ENCODE assay signal across 18 cellular contexts in the genomic region with DNA sequence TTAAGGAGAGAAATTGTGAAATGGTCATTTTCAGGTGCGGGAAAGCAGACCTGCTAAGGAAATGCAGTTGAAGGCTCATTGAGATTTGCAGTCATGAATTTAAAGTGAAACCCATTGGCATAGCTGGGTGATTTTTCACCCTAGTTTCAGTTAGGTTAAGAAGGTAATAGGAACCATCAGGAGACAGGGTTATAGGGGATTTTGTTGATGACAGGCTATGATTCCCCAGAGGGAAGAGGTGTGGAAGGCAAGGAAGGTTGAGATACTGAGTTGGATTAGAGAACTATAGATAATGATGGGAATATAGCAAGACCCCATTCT. TPM values are rescaled to one million over a fixed set of nuclear protein-coding genes. Genes with fewer than 3 reads are reported as not detected.
A peak's percentile ranks its signal among the peaks of the same experiment; 100 is the strongest.
DNase-seq lines count a peak whose midpoint lies in the region; ATAC-seq and TF ChIP-seq lines count a peak whose summit lies in the region.
"Had no signal": no experiment of that assay in that cellular context is flagged by ENCODE, and none has a peak within 500 bp of the region (broad histone marks: within the 10 kb centered on the region; RNA-seq: fewer than 3 reads in every experiment).

No MANE protein-coding gene starts in this region.

- H3K4me3 Mint-ChIP-seq in activated CD4-positive, alpha-beta T cell treated with anti-CD3 and anti-CD28 coated beads, Interleukin-2, amount 10 ng/mL, durations not matched to agents 24 days and 14 days: no peak overlapping the region
- H3K4me3 Mint-ChIP-seq in activated CD4-positive, alpha-beta T cell treated with anti-CD3 and anti-CD28 coated beads, Interleukin-2, amount 10 ng/mL, durations not matched to agents 7 days and 5 days: no peak overlapping the region
- no peak overlapping the region for H3K4me3 Mint-ChIP-seq in T-cell
- H3K4me3 Mint-ChIP-seq: CD4-positive, CD25-positive, alpha-beta regulatory T cell had no signal

- POLR2A ChIA-PET in activated CD4-positive, alpha-beta T cell treated with anti-CD3 and anti-CD28 coated beads, Interleukin-2, amount 10 ng/mL, durations not matched to agents 7 days and 5 days (lab: Charles Lee): no interaction called here
- POLR2A ChIA-PET in T-cell (lab: Charles Lee): no interaction called here

- no peak overlapping the region for H3K27ac Mint-ChIP-seq in activated CD4-positive, alpha-beta T cell treated with anti-CD3 and anti-CD28 coated beads, Interleukin-2, amount 10 ng/mL, durations not matched to agents 24 days and 14 days
- H3K27ac Mint-ChIP-seq in activated CD4-positive, alpha-beta T cell treated with anti-CD3 and anti-CD28 coated beads, Interleukin-2, amount 10 ng/mL, durations not matched to agents 7 days and 5 days: no peak overlapping the region
- no peak overlapping the region for H3K27ac Mint-ChIP-seq in T-cell

- DNase-seq in activated CD4-positive, alpha-beta T cell treated with anti-CD3 and anti-CD28 coated beads, Interleukin-2, amount 10 ng/mL, durations not matched to agents 24 days and 14 days: peak; percentile 41
- DNase-seq in activated CD4-positive, alpha-beta T cell treated with anti-CD3 and anti-CD28 coated beads, Interleukin-2, amount 10 ng/mL, durations not matched to agents 7 days and 5 days: no peak
- no peak for DNase-seq in T-cell
- DNase-seq: BE2C, COR-L47, H7, NCI-H1417, NCI-H187, NCI-H2227 treated with DMSO at 0.1 percent for 48 hours, NCI-H510A treated with DMSO at 0.1 percent for 48 hours, NCI-H774, SJCRH30 had no signal

- no peak for TF ChIP-seq CTCF in OCI-LY3 (IDR thresholded peaks at IDR 0.05; ENCODE audit: low read depth, low read length)
- TF ChIP-seq CTCF in parathyroid adenoma (IDR thresholded peaks at IDR 0.05): no peak

- no peaks in the 10 kb centered on the region for H3K9me3 ChIP-seq in OCI-LY3 (ENCODE audit: insufficient read depth, low read length)
- no peaks in the 10 kb centered on the region for H3K9me3 ChIP-seq in parathyroid adenoma (ENCODE audit: control insufficient read depth, low read length)
- H3K9me3 ChIP-seq: BE2C, SJCRH30 had no signal

- H3K4me2 ChIP-seq in OCI-LY3 (ENCODE audit: low read length): peak overlapping the region; percentile 8; the same call in 1 of the 2 replicates
- no peak overlapping the region for H3K4me2 ChIP-seq in parathyroid adenoma (ENCODE audit: low read length)

- no peaks in the 10 kb centered on the region for H3K9me3 Mint-ChIP-seq in activated CD4-positive, alpha-beta T cell treated with anti-CD3 and anti-CD28 coated beads, Interleukin-2, amount 10 ng/mL, durations not matched to agents 24 days and 14 days
- no peaks in the 10 kb centered on the region for H3K9me3 Mint-ChIP-seq in activated CD4-positive, alpha-beta T cell treated with anti-CD3 and anti-CD28 coated beads, Interleukin-2, amount 10 ng/mL, durations not matched to agents 7 days and 5 days
- no peaks in the 10 kb centered on the region for H3K9me3 Mint-ChIP-seq in T-cell
- H3K9me3 Mint-ChIP-seq: CD4-positive, CD25-positive, alpha-beta regulatory T cell had no signal

- no peak overlapping the region for H3K4me3 ChIP-seq in OCI-LY3 (ENCODE audit: low read length)
- H3K4me3 ChIP-seq in parathyroid adenoma (ENCODE audit: low read depth, low read length): no peak overlapping the region
- H3K4me3 ChIP-seq: K562, SJCRH30 had no signal

- H3K4me1 ChIP-seq in OCI-LY3 (ENCODE audit: low read length) (peaks cover 41% of the 10 kb centered on the region), parathyroid adenoma (peaks cover 12% of the 10 kb centered on the region)
- H3K4me1 ChIP-seq: SJCRH30 had no signal

- CTCF ChIA-PET in activated CD4-positive, alpha-beta T cell treated with anti-CD3 and anti-CD28 coated beads, Interleukin-2, amount 10 ng/mL, durations not matched to agents 7 days and 5 days (lab: Charles Lee): no interaction called here
- CTCF ChIA-PET in T-cell (lab: Charles Lee): no interaction called here

- H3K79me2 ChIP-seq in OCI-LY3 (ENCODE audit: low read length) (peaks cover 34% of the 10 kb centered on the region), parathyroid adenoma (no peaks in the 10 kb centered on the region)

- H3K27ac ChIP-seq in OCI-LY3 (ENCODE audit: low read length) (peak overlapping the region; percentile 61), parathyroid adenoma (peak overlapping the region; percentile 64)
- H3K27ac ChIP-seq: SJCRH30 had no signal

- peaks cover 11% of the 10 kb centered on the region for H3K4me1 Mint-ChIP-seq in activated CD4-positive, alpha-beta T cell treated with anti-CD3 and anti-CD28 coated beads, Interleukin-2, amount 10 ng/mL, durations not matched to agents 24 days and 14 days
- H3K4me1 Mint-ChIP-seq in activated CD4-positive, alpha-beta T cell treated with anti-CD3 and anti-CD28 coated beads, Interleukin-2, amount 10 ng/mL, durations not matched to agents 7 days and 5 days: peaks cover 17% of the 10 kb centered on the region
- no peaks in the 10 kb centered on the region for H3K4me1 Mint-ChIP-seq in T-cell

- ATAC-seq in GM18907 (IDR thresholded peaks at IDR 0.05; ENCODE audit: unreplicated experiment): peak; percentile 48
- ATAC-seq in T-cell (replicated peaks in 1 of 4): no peak
- no peak for ATAC-seq in GM18867 (IDR thresholded peaks at IDR 0.05; ENCODE audit: unreplicated experiment)
- ATAC-seq: K562 had no signal

- intact Hi-C loops in activated CD4-positive, alpha-beta T cell treated with anti-CD3 and anti-CD28 coated beads, Interleukin-2, amount 10 ng/mL, durations not matched to agents 24 days and 14 days (cut with micrococcal nuclease): loop anchor here (5.0 kb wide), 2 partner anchors 68 to 458 kb away; a partner anchor contains a TSS

- H3K27me3 Mint-ChIP-seq in activated CD4-positive, alpha-beta T cell treated with anti-CD3 and anti-CD28 coated beads, Interleukin-2, amount 10 ng/mL, durations not matched to agents 24 days and 14 days: no peaks in the 10 kb centered on the region
- no peaks in the 10 kb centered on the region for H3K27me3 Mint-ChIP-seq in activated CD4-positive, alpha-beta T cell treated with anti-CD3 and anti-CD28 coated beads, Interleukin-2, amount 10 ng/mL, durations not matched to agents 7 days and 5 days
- H3K27me3 Mint-ChIP-seq in T-cell: no peaks in the 10 kb centered on the region
- H3K27me3 Mint-ChIP-seq: CD4-positive, CD25-positive, alpha-beta regulatory T cell had no signal

- H3K27me3 ChIP-seq in OCI-LY3 (ENCODE audit: low read depth, low read length) (no peaks in the 10 kb centered on the region), parathyroid adenoma (ENCODE audit: control insufficient read depth, insufficient read depth, low read length) (no peaks in the 10 kb centered on the region)
- H3K27me3 ChIP-seq: BE2C, SJCRH30 had no signal

- H3K36me3 ChIP-seq in OCI-LY3 (replicated peaks; ENCODE audit: low read depth, low read length) (peaks cover 58% of the 10 kb centered on the region), parathyroid adenoma (ENCODE audit: control insufficient read depth, insufficient read depth, low read length) (no peaks in the 10 kb centered on the region)

- no peak overlapping the region for H2AFZ ChIP-seq in OCI-LY3 (ENCODE audit: low read depth, low read length)
- H2AFZ ChIP-seq in parathyroid adenoma: no peak overlapping the region

- H4K20me1 ChIP-seq in OCI-LY3 (ENCODE audit: insufficient read depth, low read length): no peaks in the 10 kb centered on the region

- peak overlapping the region; percentile 20; the same call in 1 of the 2 replicates for H3K9ac ChIP-seq in OCI-LY3 (ENCODE audit: low read length)
- no peak overlapping the region for H3K9ac ChIP-seq in parathyroid adenoma

- H3K36me3 Mint-ChIP-seq in activated CD4-positive, alpha-beta T cell treated with anti-CD3 and anti-CD28 coated beads, Interleukin-2, amount 10 ng/mL, durations not matched to agents 24 days and 14 days (ENCODE audit: low read depth): peaks cover 23% of the 10 kb centered on the region
- H3K36me3 Mint-ChIP-seq in activated CD4-positive, alpha-beta T cell treated with anti-CD3 and anti-CD28 coated beads, Interleukin-2, amount 10 ng/mL, durations not matched to agents 7 days and 5 days (ENCODE audit: low read depth): peaks cover 18% of the 10 kb centered on the region
- H3K36me3 Mint-ChIP-seq in T-cell: peaks cover 25% of the 10 kb centered on the region

RNA-seq across cellular contexts. Expression of a gene that starts 22.7 kb away (rescaled TPM):
- total RNA-seq in activated CD4-positive, alpha-beta T cell treated with anti-CD3 and anti-CD28 coated beads, Interleukin-2, amount 10 ng/mL, durations not matched to agents 24 days and 14 days: 55.9 and 58.8 TPM in 2 replicates
- total RNA-seq in activated CD4-positive, alpha-beta T cell treated with anti-CD3 and anti-CD28 coated beads, Interleukin-2, amount 10 ng/mL, durations not matched to agents 7 days and 5 days: 10 to 100 TPM; 17.3 to 18.0 TPM
- total RNA-seq in T-cell: 1 to 10 TPM in 1 of 5 donors, under 1 TPM in 4; 0.28 to 1.2 (median 0.70) TPM

Comparison
In these comparisons a context has a peak if more than half of its experiments do, and no peak if none do; other contexts are left out.
1. RNA of a gene that starts 22.7 kb away (total RNA-seq): 55.9 to 58.8 TPM in activated CD4-positive, alpha-beta T cell treated with anti-CD3 and anti-CD28 coated beads, Interleukin-2, amount 10 ng/mL, durations not matched to agents 24 days and 14 days and 17.3 to 18.0 TPM in activated CD4-positive, alpha-beta T cell treated with anti-CD3 and anti-CD28 coated beads, Interleukin-2, amount 10 ng/mL, durations not matched to agents 7 days and 5 days; 0.28 to 1.2 TPM in T-cell; every median in the first group is over 4 times any median in the second.